Comparison of ENCODE assay signal across 8 cellular contexts in genomic region chr9:4339357-4339756, GRCh38. TPM values are rescaled to one million over a fixed set of nuclear protein-coding genes. Genes with fewer than 3 reads are reported as not detected.
A peak's percentile ranks its signal among the peaks of the same experiment; 100 is the strongest.
DNase-seq lines count a peak whose midpoint lies in the region; ATAC-seq and TF ChIP-seq lines count a peak whose summit lies in the region.

No MANE protein-coding gene starts in this region.

- TF ChIP-seq CTCF in Loucy (conservative IDR thresholded peaks at IDR 0.05; ENCODE audit: low read length), result peak; percentile 99
- TF ChIP-seq CTCF in type B pancreatic cell (conservative IDR thresholded peaks at IDR 0.05), result peak; percentile 88

- peak; percentile 86 for DNase-seq in EH (ENCODE audit: low read depth)
- peak; percentile 67 for DNase-seq in SIG-M5 treated with dmso at 0.1 percent for 504 hours (lab: John Stamatoyannopoulos, UW; ENCODE audit: unreplicated experiment)
- peak; percentile 53 to 80 (median 68) for DNase-seq in activated naive CD4-positive, alpha-beta T cell (lab: John Stamatoyannopoulos, UW)
- DNase-seq in germinal center (ENCODE audit: low spot score), result peak; percentile 74
- peak; percentile 84 for DNase-seq in pons (ENCODE audit: low spot score)
- DNase-seq in type B pancreatic cell (ENCODE audit: extremely low spot score, unreplicated experiment), result no peak

- no peaks in the 10 kb centered on the region for H3K4me1 ChIP-seq in Loucy (ENCODE audit: insufficient read depth, low read length, poor library complexity, severe bottlenecking)

- H3K27ac Mint-ChIP-seq in type B pancreatic cell, result peak overlapping the region; percentile 60

- no peak overlapping the region for H3K4me3 ChIP-seq in Loucy (ENCODE audit: low read length, poor library complexity, severe bottlenecking)

- no peaks in the 10 kb centered on the region for H3K36me3 ChIP-seq in Loucy (ENCODE audit: insufficient read depth, low read length)

- no peak overlapping the region for H2AFZ ChIP-seq in Loucy (ENCODE audit: low read length)

- no peaks in the 10 kb centered on the region for H3K9me2 ChIP-seq in Loucy (replicated peaks; ENCODE audit: low read depth, low read length)

- no peaks in the 10 kb centered on the region for H3K9me3 Mint-ChIP-seq in type B pancreatic cell

- H3K36me3 Mint-ChIP-seq in type B pancreatic cell, result no peaks in the 10 kb centered on the region

- H3K27me3 Mint-ChIP-seq in type B pancreatic cell, result peaks cover 5% of the 10 kb centered on the region

- H3K79me2 ChIP-seq in Loucy (ENCODE audit: insufficient read depth, low read length), result no peaks in the 10 kb centered on the region

- H3K4me3 Mint-ChIP-seq in type B pancreatic cell, result no peak overlapping the region

- peak; percentile 82 for ATAC-seq in GM21825 (IDR thresholded peaks at IDR 0.05; ENCODE audit: unreplicated experiment)

- no peaks in the 10 kb centered on the region for H3K9me3 ChIP-seq in Loucy (ENCODE audit: insufficient read depth, low read depth, low read length)

- H3K4me2 ChIP-seq in Loucy (ENCODE audit: low read depth, low read length, poor library complexity, severe bottlenecking), result no peak overlapping the region

- no peak overlapping the region for H3K9ac ChIP-seq in Loucy (ENCODE audit: low read depth, low read length, poor library complexity, severe bottlenecking)

- no peaks in the 10 kb centered on the region for H3F3A ChIP-seq in Loucy (ENCODE audit: low read depth)

- no peaks in the 10 kb centered on the region for H4K20me1 ChIP-seq in Loucy (ENCODE audit: insufficient read depth, low read length, poor library complexity, severe bottlenecking)

- H3K4me1 Mint-ChIP-seq in type B pancreatic cell (ENCODE audit: unreplicated experiment), result peaks cover 10% of the 10 kb centered on the region

- H3K27me3 ChIP-seq in Loucy (ENCODE audit: insufficient read depth, low read length, poor library complexity, severe bottlenecking), result no peaks in the 10 kb centered on the region

RNA-seq across cellular contexts. Expression of gene GLIS3, which starts 39.5 kb away (rescaled TPM):
- total RNA-seq in type B pancreatic cell (ENCODE audit: low replicate concordance), result 23.2 and 39.9 TPM in 2 replicates
